25 cellular contexts compared by ENCODE assay signal in genomic region chr3:52361454-52361853, GRCh38. TPM values are rescaled to one million over a fixed set of nuclear protein-coding genes. Genes with fewer than 3 reads are reported as not detected.
A peak's percentile ranks its signal among the peaks of the same experiment; 100 is the strongest.
DNase-seq lines count a peak whose midpoint lies in the region; FAIRE-seq and TF ChIP-seq lines count a peak whose summit lies in the region.
"Had no signal": no experiment of that assay in that cellular context is flagged by ENCODE, and none has a peak within 500 bp of the region (broad histone marks: within the 10 kb centered on the region; RNA-seq: fewer than 3 reads in every experiment).

No MANE protein-coding gene starts in this region.

- no peak overlapping the region for H3K18ac ChIP-seq in H1 (ENCODE audit: extremely low read depth, low read length)

- H3K36me3 ChIP-seq in H1 (ENCODE audit: control insufficient read depth in 2 of 4, insufficient read depth in 4 of 4, low read length in 3 of 4): no peaks in the 10 kb centered on the region
- peaks cover 17 to 26% of the 10 kb centered on the region in 2 donors for H3K36me3 ChIP-seq in kidney (ENCODE audit: control insufficient read depth in 1 of 2, insufficient read depth in 2 of 2, low read length in 2 of 2)
- no peaks in the 10 kb centered on the region for H3K36me3 ChIP-seq in OCI-LY7 (ENCODE audit: insufficient read depth, low read length)
- H3K36me3 ChIP-seq: BE2C had no signal

- H3K9ac ChIP-seq in H1 (replicated peaks in 1 of 4; ENCODE audit: extremely low read depth in 1 of 4, low read depth in 3 of 4, low read length in 3 of 4): no peak overlapping the region
- H3K9ac ChIP-seq in kidney (ENCODE audit: low read length in 2 of 2): no peak overlapping the region
- H3K9ac ChIP-seq: BLaER1 had no signal

- no peak for TF ChIP-seq RAD21 in H1 (IDR thresholded peaks at IDR 0.05 in 1 of 2, conservative IDR thresholded peaks at IDR 0.05 in 1 of 2; ENCODE audit: low read depth in 2 of 2, low read length in 2 of 2)

- H3K79me2 ChIP-seq in H1 (ENCODE audit: control insufficient read depth in 1 of 2, insufficient read depth in 2 of 2, low read length in 2 of 2) (no peaks in the 10 kb centered on the region), OCI-LY7 (ENCODE audit: insufficient read depth, low read depth, low read length) (no peaks in the 10 kb centered on the region)

- CTCF ChIA-PET in H1 (lab: Charles Lee; ENCODE audit: partially characterized antibody): interaction anchor here (1.2 to 9.0 kb wide), 10 partner anchors 10 to 141 kb away, joined by 3 to 131 read pairs (median 6); no protein-coding TSS in a partner anchor
- CTCF ChIA-PET in HEK293T (lab: Yijun Ruan, JAX): no interaction called here
- CTCF ChIA-PET in OCI-LY7 (lab: Charles Lee; ENCODE audit: unreplicated experiment): no interaction called here

- no peak overlapping the region for H3K56ac ChIP-seq in H1 (replicated peaks; ENCODE audit: insufficient read length, low read depth, low read length)

- no peak overlapping the region for H2BK5ac ChIP-seq in H1 (ENCODE audit: low read depth, low read length)

- intact Hi-C loops in kidney (cut with DNase I): no loop called here
- intact Hi-C loops in OCI-LY7 (cut with micrococcal nuclease; ENCODE audit: unreplicated experiment): no loop called here

- H2BK20ac ChIP-seq in H1 (ENCODE audit: low read length): no peak overlapping the region

- no peak overlapping the region for H3K27ac ChIP-seq in H1 (ENCODE audit: low read depth, low read length)
- no peak overlapping the region for H3K27ac ChIP-seq in kidney (ENCODE audit: low read depth in 2 of 2, low read length in 2 of 2)
- no peak overlapping the region for H3K27ac ChIP-seq in OCI-LY7 (ENCODE audit: low read depth, low read length, poor library complexity, severe bottlenecking)
- H3K27ac ChIP-seq: BLaER1 had no signal

- no TSS peak for BruUV-seq in OCI-LY7 (replicated peaks; lab: Mats Ljungman, UMichigan)

- DNase-seq in H1 (ENCODE audit: low read depth in 1 of 2, low spot score in 2 of 2): no peak
- DNase-seq in kidney: peak; percentile 62
- no peak for DNase-seq in HEK293T (ENCODE audit: extremely low spot score)
- DNase-seq in OCI-LY7 (ENCODE audit: low spot score): no peak
- DNase-seq in activated CD4-positive, alpha-beta T cell treated with anti-CD3 and anti-CD28 coated beads for 1 hour: no peak
- DNase-seq: 8988T; ACHN; BE2C; C1 segment of cervical spinal cord; CD4-positive, alpha-beta memory T cell; CD4-positive, CD25-positive, alpha-beta regulatory T cell; CD8-positive, alpha-beta memory T cell; COR-L47; DMS 273 treated with DMSO at 0.1 percent for 48 hours; DMS153; DMS53; DMS79; DND-41; EL; GDM1 had no signal

- no peak overlapping the region for H3K4ac ChIP-seq in H1 (replicated peaks; ENCODE audit: insufficient read length, low read depth, low read length)

- TF ChIP-seq CTCF in H1 (IDR thresholded peaks at IDR 0.05; ENCODE audit: control extremely low read depth in 1 of 3, insufficient read depth in 1 of 3, low read depth in 1 of 3, low read length in 3 of 3) (no peak), kidney (IDR thresholded peaks at IDR 0.05; ENCODE audit: borderline replicate concordance, extremely low read depth, insufficient read depth) (no peak), OCI-LY7 (conservative IDR thresholded peaks at IDR 0.05; ENCODE audit: low read length) (no peak)

- H2AFZ ChIP-seq in H1 (ENCODE audit: low read length) (no peak overlapping the region), OCI-LY7 (ENCODE audit: low read length) (no peak overlapping the region)

- H3K23me2 ChIP-seq in H1 (ENCODE audit: low read depth, low read length): no peaks in the 10 kb centered on the region

- H3K4me2 ChIP-seq in H1 (ENCODE audit: insufficient read depth in 1 of 2, low read depth in 2 of 2, low read length in 2 of 2) (no peak overlapping the region), OCI-LY7 (ENCODE audit: low read length) (no peak overlapping the region)
- H3K4me2 ChIP-seq: BLaER1 had no signal

- no peak overlapping the region for H2BK15ac ChIP-seq in H1 (ENCODE audit: low read length)

- no peak for TF ChIP-seq EP300 in H1 (IDR thresholded peaks at IDR 0.05; ENCODE audit: borderline replicate concordance in 1 of 2, low read depth in 2 of 2, low read length in 2 of 2)

- no peak overlapping the region for H3K14ac ChIP-seq in H1 (ENCODE audit: insufficient read length)

- H3K4me1 ChIP-seq in H1 (replicated peaks in 1 of 4; ENCODE audit: control insufficient read depth in 3 of 4, insufficient read depth in 4 of 4, low read length in 3 of 4) (no peaks in the 10 kb centered on the region; a peak in 1 of 7 replicates), kidney (ENCODE audit: control insufficient read depth in 1 of 2, insufficient read depth in 1 of 2, low read depth in 1 of 2, low read length in 2 of 2) (no peaks in the 10 kb centered on the region), OCI-LY7 (ENCODE audit: insufficient read depth, low read length, poor library complexity, severe bottlenecking) (no peaks in the 10 kb centered on the region)
- H3K4me1 ChIP-seq: BE2C had no signal

- no peak overlapping the region; the same call in 1 of the 2 replicates for H2BK12ac ChIP-seq in H1 (ENCODE audit: low read depth, low read length)

- H3K4me3 ChIP-seq in H1 (ENCODE audit: extremely low read depth in 1 of 4, insufficient read depth in 2 of 4, low read depth in 3 of 4, low read length in 4 of 4) (no peak overlapping the region), kidney (ENCODE audit: low read length in 2 of 2) (no peak overlapping the region), OCI-LY7 (ENCODE audit: low read depth, low read length, poor library complexity, severe bottlenecking) (no peak overlapping the region)
- H3K4me3 ChIP-seq: BLaER1, GM12878 had no signal

- H4K8ac ChIP-seq in H1 (ENCODE audit: extremely low read depth, insufficient read depth, low read length): no peak overlapping the region; the same call in 1 of the 2 replicates

- peak overlapping the region; percentile 37 for H4K91ac ChIP-seq in H1 (replicated peaks; ENCODE audit: insufficient read length, low read length)

- H4K20me1 ChIP-seq in H1 (replicated peaks in 1 of 2; ENCODE audit: control insufficient read depth in 1 of 2, insufficient read depth in 2 of 2, low read length in 2 of 2) (no peaks in the 10 kb centered on the region), OCI-LY7 (ENCODE audit: insufficient read depth, low read length) (no peaks in the 10 kb centered on the region)
- H4K20me1 ChIP-seq: BLaER1 had no signal

- H3K9me2 ChIP-seq in OCI-LY7 (ENCODE audit: insufficient read depth, low read length): no peaks in the 10 kb centered on the region

- WGBS in H1 (ENCODE audit: extremely low coverage in 1 of 2, insufficient coverage in 1 of 2, insufficient read length in 1 of 2, insufficient replicate concordance in 2 of 2, low coverage in 1 of 2, low lambda C conversion rate in 2 of 2, missing lambda C conversion rate in 1 of 2), 2 experiments: 83% methylated on average over 11 of the region's 13 CpGs; no CpG with 5 or more reads in 1 of the 2 experiments

- no peak overlapping the region for H2AK5ac ChIP-seq in H1 (ENCODE audit: low read depth, low read length)

- H3K9me3 ChIP-seq in H1 (ENCODE audit: insufficient read depth in 2 of 2, low read depth in 1 of 2, low read length in 1 of 2) (no peaks in the 10 kb centered on the region), kidney (ENCODE audit: control insufficient read depth in 1 of 2, low read length in 2 of 2) (no peaks in the 10 kb centered on the region), OCI-LY7 (ENCODE audit: low read length) (no peaks in the 10 kb centered on the region)
- H3K9me3 ChIP-seq: BE2C, BLaER1 had no signal

- no peaks in the 10 kb centered on the region for H3K27me3 ChIP-seq in H1 (replicated peaks in 1 of 4; ENCODE audit: control insufficient read depth in 3 of 4, extremely low read depth in 1 of 4, insufficient read depth in 3 of 4, low read length in 3 of 4)
- H3K27me3 ChIP-seq: BE2C, BLaER1 had no signal

- no peaks in the 10 kb centered on the region for H3K79me1 ChIP-seq in H1 (ENCODE audit: low read depth, low read length)

- H3K23ac ChIP-seq in H1 (ENCODE audit: insufficient read length): no peak overlapping the region

- no peak overlapping the region for H2BK120ac ChIP-seq in H1 (replicated peaks; ENCODE audit: low read depth, low read length)

- FAIRE-seq in H1 (lab: Jason Lieb, UNC) (no peak), kidney (lab: Jason Lieb, UNC) (no peak)
- FAIRE-seq: A204.1, GM12878, GM12892, GM18507 had no signal

- no peak for TF ChIP-seq POLR2A in H1 (IDR thresholded peaks at IDR 0.05; ENCODE audit: control extremely low read depth in 1 of 2, low read depth in 2 of 2, low read length in 2 of 2)

- POLR2A ChIA-PET in H1 (lab: Charles Lee; ENCODE audit: partially characterized antibody): interaction anchor here (0.6 to 2.3 kb wide), 6 partner anchors 9 to 83 kb away, joined by 3 to 8 read pairs (median 4); partner anchors contain the start of gene WDR82
- POLR2A ChIA-PET in HEK293T (lab: Yijun Ruan, JAX): no interaction called here
- POLR2A ChIA-PET in OCI-LY7 (lab: Charles Lee): interaction anchor here (0.7 kb wide), 1 partner anchor 168 kb away, joined by 3 read pairs; no protein-coding TSS in a partner anchor

- no peak overlapping the region for H4K5ac ChIP-seq in H1 (ENCODE audit: insufficient read length, low read depth, low read length)

RNA-seq across cellular contexts. Expression of gene DNAH1, which starts 45.3 kb away (rescaled TPM):
- total RNA-seq in H1 (2021; fragmentation: NEBNext Ultra II Directional; extraction: Animal tissue kit (Norgen Biotek cat#: 25700)): 0.63 and 1.5 TPM in 2 replicates
- polyA plus RNA-seq in H1 (2011; rRNA removed) (1.0 and 1.9 TPM in 2 replicates), kidney (ENCODE audit: insufficient read depth, low read depth, low replicate concordance) (1.7 TPM)
- polyA plus RNA-seq in H1 (2011; cell fraction: cytosol; rRNA removed): 1.1 TPM
- 10.6 TPM for polyA plus RNA-seq in H1 (2011; cell fraction: nucleus; rRNA removed)
- polyA plus RNA-seq in H1 (2012, experiment 1 of 2): 0.35 to 1.7 TPM (median 1.0 TPM) in 4 replicates
- polyA plus RNA-seq in H1 (2012, experiment 2 of 2): 0.13 TPM
- polyA plus RNA-seq in H1 (2013, experiment 1 of 2): 0.22 TPM
- polyA plus RNA-seq in H1 (2013, experiment 2 of 2): 0.20 TPM
- polyA minus RNA-seq in H1 (2011; rRNA and poly(A)+ RNA removed): 4.0 and 4.2 TPM in 2 replicates
- polyA minus RNA-seq in H1 (2011; cell fraction: cytosol; rRNA and poly(A)+ RNA removed): 2.2 TPM
- 6.1 TPM for polyA minus RNA-seq in H1 (2011; cell fraction: nucleus; rRNA and poly(A)+ RNA removed)
- total RNA-seq in kidney (12.1 TPM), OCI-LY7 (2022) (5.8 and 10.5 TPM in 2 replicates)
- total RNA-seq in OCI-LY7 (2014; rRNA removed; shearing (Covaris generic)): 14.2 and 18.3 TPM in 2 replicates

RNA-seq across cellular contexts. Expression of gene BAP1, which starts 48.4 kb away (rescaled TPM):
- 72.9 and 80.3 TPM in 2 replicates for total RNA-seq in H1 (2021; fragmentation: NEBNext Ultra II Directional; extraction: Animal tissue kit (Norgen Biotek cat#: 25700))
- polyA plus RNA-seq in H1 (2011; rRNA removed) (64.9 and 79.5 TPM in 2 replicates), kidney (ENCODE audit: insufficient read depth, low read depth, low replicate concordance) (61.6 TPM)
- 74.8 TPM for polyA plus RNA-seq in H1 (2011; cell fraction: cytosol; rRNA removed)
- polyA plus RNA-seq in H1 (2011; cell fraction: nucleus; rRNA removed): 271 TPM
- polyA plus RNA-seq in H1 (2012, experiment 1 of 2): 81.1 to 93.5 TPM (median 83.9 TPM) in 4 replicates
- 89.8 TPM for polyA plus RNA-seq in H1 (2012, experiment 2 of 2)
- 37.6 TPM for polyA plus RNA-seq in H1 (2013, experiment 1 of 2)
- 38.9 TPM for polyA plus RNA-seq in H1 (2013, experiment 2 of 2)
- 81.1 and 89.6 TPM in 2 replicates for polyA minus RNA-seq in H1 (2011; rRNA and poly(A)+ RNA removed)
- polyA minus RNA-seq in H1 (2011; cell fraction: cytosol; rRNA and poly(A)+ RNA removed): 46.2 TPM
- polyA minus RNA-seq in H1 (2011; cell fraction: nucleus; rRNA and poly(A)+ RNA removed): 71.8 TPM
- total RNA-seq in kidney (72.5 TPM), OCI-LY7 (2022) (102 and 105 TPM in 2 replicates)
- total RNA-seq in OCI-LY7 (2014; rRNA removed; shearing (Covaris generic)): 88.3 and 102 TPM in 2 replicates

RNA-seq across cellular contexts. Expression of gene PHF7, which starts 49.0 kb away (rescaled TPM):
- total RNA-seq in H1 (2021; fragmentation: NEBNext Ultra II Directional; extraction: Animal tissue kit (Norgen Biotek cat#: 25700)): 9.5 and 12.0 TPM in 2 replicates
- polyA plus RNA-seq in H1 (2011; rRNA removed) (6.3 and 6.7 TPM in 2 replicates), kidney (ENCODE audit: insufficient read depth, low read depth, low replicate concordance) (3.9 TPM)
- 13.6 TPM for polyA plus RNA-seq in H1 (2011; cell fraction: cytosol; rRNA removed)
- 13.4 TPM for polyA plus RNA-seq in H1 (2011; cell fraction: nucleus; rRNA removed)
- polyA plus RNA-seq in H1 (2012, experiment 1 of 2): 8.9 to 13.5 TPM (median 12.4 TPM) in 4 replicates
- polyA plus RNA-seq in H1 (2012, experiment 2 of 2): 5.5 TPM
- polyA plus RNA-seq in H1 (2013, experiment 1 of 2): 15.6 TPM
- 13.1 TPM for polyA plus RNA-seq in H1 (2013, experiment 2 of 2)
- 9.0 and 9.3 TPM in 2 replicates for polyA minus RNA-seq in H1 (2011; rRNA and poly(A)+ RNA removed)
- polyA minus RNA-seq in H1 (2011; cell fraction: cytosol; rRNA and poly(A)+ RNA removed): 7.4 TPM
- 14.1 TPM for polyA minus RNA-seq in H1 (2011; cell fraction: nucleus; rRNA and poly(A)+ RNA removed)
- total RNA-seq in kidney (8.8 TPM), OCI-LY7 (2022) (44.5 and 61.4 TPM in 2 replicates)
- total RNA-seq in OCI-LY7 (2014; rRNA removed; shearing (Covaris generic)): 32.9 and 33.3 TPM in 2 replicates
